18 cellular contexts compared by ENCODE assay signal in genomic region chr16:30666681-30667080, GRCh38. TPM values are rescaled to one million over a fixed set of nuclear protein-coding genes. Genes with fewer than 3 reads are reported as not detected.
DNase-seq lines count a peak whose midpoint lies in the region; ATAC-seq and TF ChIP-seq lines count a peak whose summit lies in the region.
"Had no signal": no experiment of that assay in that cellular context is flagged by ENCODE, and none has a peak within 500 bp of the region (broad histone marks: within the 10 kb centered on the region; RNA-seq: fewer than 3 reads in every experiment).

No MANE protein-coding gene starts in this region.

- no peaks in the 10 kb centered on the region for H3K27me3 Mint-ChIP-seq in activated T-cell treated with anti-CD3 and anti-CD28 coated beads, Interleukin-2, amount 50 U/mL, for 24 hours
- H3K27me3 Mint-ChIP-seq in HFFc6 (ENCODE audit: insufficient read depth) = no peaks in the 10 kb centered on the region; the same call in 1 of the 2 replicates
- no peaks in the 10 kb centered on the region for H3K27me3 Mint-ChIP-seq in dendritic cell treated with granulocyte-macrophage colony-stimulating factor and Interleukin-4, amounts not matched to agents 40 ng/mL and 50 ng/mL, for 4 days
- H3K27me3 Mint-ChIP-seq: IgD-negative memory B cell had no signal

- peaks cover 20% of the 10 kb centered on the region for H3K4me1 ChIP-seq in psoas muscle

- WGBS in psoas muscle, 3 donors = 76 to 86% (median 78%) methylated on average over 7 of the region's 7 CpGs

- no peak overlapping the region for H3K4me3 ChIP-seq in psoas muscle
- H3K4me3 ChIP-seq: BLaER1 treated with 17β-estradiol and CSF1 and Interleukin-3, amounts not matched to agents 10 nM and 100 nM had no signal

- H3K4me3 Mint-ChIP-seq in activated T-cell treated with anti-CD3 and anti-CD28 coated beads, Interleukin-2, amount 50 U/mL, for 24 hours = no peak overlapping the region
- no peak overlapping the region for H3K4me3 Mint-ChIP-seq in HFFc6
- no peak overlapping the region for H3K4me3 Mint-ChIP-seq in dendritic cell treated with granulocyte-macrophage colony-stimulating factor and Interleukin-4, amounts not matched to agents 40 ng/mL and 50 ng/mL, for 4 days
- H3K4me3 Mint-ChIP-seq: H9, IgD-negative memory B cell had no signal

- no peaks in the 10 kb centered on the region for H3K27me3 ChIP-seq in psoas muscle (ENCODE audit: insufficient read depth in 3 of 3, low read length in 2 of 3)
- H3K27me3 ChIP-seq: BLaER1 treated with 17β-estradiol and CSF1 and Interleukin-3, amounts not matched to agents 10 nM and 100 nM had no signal

- H3K9me3 ChIP-seq in psoas muscle = no peaks in the 10 kb centered on the region
- H3K9me3 ChIP-seq: BLaER1 treated with 17β-estradiol and CSF1 and Interleukin-3, amounts not matched to agents 10 nM and 100 nM had no signal

- no peak for DNase-seq in activated T-cell treated with anti-CD3 and anti-CD28 coated beads, Interleukin-2, amount 50 U/mL, for 24 hours
- DNase-seq in activated T-cell treated with anti-CD3 and anti-CD28 coated beads, Interleukin-2, amount 50 U/mL, for 48 hours = no peak
- DNase-seq in HFFc6 = no peak
- DNase-seq in psoas muscle = no peak
- no peak for DNase-seq in dedifferentiated amniotic fluid mesenchymal stem cell (ENCODE audit: extremely low spot score)
- no peak for DNase-seq in effector CD4-positive, alpha-beta T cell
- DNase-seq: DMS 273 treated with DMSO at 0.1 percent for 48 hours, H9, Kasumi-1, NCI-H1105 treated with DMSO at 0.1 percent for 48 hours, NCI-H1694 treated with DMSO at 0.1 percent for 48 hours, NCI-H2107, NCI-H2227 treated with DMSO at 0.1 percent for 48 hours, NCI-H524 had no signal

- no peak for ATAC-seq in psoas muscle
- ATAC-seq in GM19463 (IDR thresholded peaks at IDR 0.05; ENCODE audit: unreplicated experiment) = no peak

- intact Hi-C loops in dendritic cell treated with granulocyte-macrophage colony-stimulating factor and Interleukin-4, amounts not matched to agents 40 ng/mL and 50 ng/mL, for 4 days (cut with micrococcal nuclease) = no loop called here
- intact Hi-C loops in psoas muscle (cut with DNase I) = no loop called here

- H3K4me1 Mint-ChIP-seq in activated T-cell treated with anti-CD3 and anti-CD28 coated beads, Interleukin-2, amount 50 U/mL, for 24 hours (ENCODE audit: low read depth) = peaks cover 25% of the 10 kb centered on the region
- H3K4me1 Mint-ChIP-seq in HFFc6 (ENCODE audit: low read depth) = peaks cover 24% of the 10 kb centered on the region
- H3K4me1 Mint-ChIP-seq in dendritic cell treated with granulocyte-macrophage colony-stimulating factor and Interleukin-4, amounts not matched to agents 40 ng/mL and 50 ng/mL, for 4 days (ENCODE audit: low read depth) = peaks cover 47% of the 10 kb centered on the region
- H3K4me1 Mint-ChIP-seq: H9 had no signal

- no peaks in the 10 kb centered on the region for H3K9me3 Mint-ChIP-seq in activated T-cell treated with anti-CD3 and anti-CD28 coated beads, Interleukin-2, amount 50 U/mL, for 24 hours
- no peaks in the 10 kb centered on the region for H3K9me3 Mint-ChIP-seq in HFFc6
- no peaks in the 10 kb centered on the region for H3K9me3 Mint-ChIP-seq in dendritic cell treated with granulocyte-macrophage colony-stimulating factor and Interleukin-4, amounts not matched to agents 40 ng/mL and 50 ng/mL, for 4 days
- H3K9me3 Mint-ChIP-seq: H9, IgD-negative memory B cell had no signal

- TF ChIP-seq CTCF in HFFc6 (IDR thresholded peaks at IDR 0.05) = no peak
- no peak for TF ChIP-seq CTCF in psoas muscle (IDR thresholded peaks at IDR 0.05)

- H3K27ac Mint-ChIP-seq in activated T-cell treated with anti-CD3 and anti-CD28 coated beads, Interleukin-2, amount 50 U/mL, for 24 hours = peak overlapping the region; percentile 64
- H3K27ac Mint-ChIP-seq in HFFc6 = peak overlapping the region; percentile 65; the same call in 1 of the 2 replicates
- peak overlapping the region; percentile 50 for H3K27ac Mint-ChIP-seq in dendritic cell treated with granulocyte-macrophage colony-stimulating factor and Interleukin-4, amounts not matched to agents 40 ng/mL and 50 ng/mL, for 4 days
- H3K27ac Mint-ChIP-seq: H9 had no signal

- peaks cover 87% of the 10 kb centered on the region for H3K36me3 Mint-ChIP-seq in activated T-cell treated with anti-CD3 and anti-CD28 coated beads, Interleukin-2, amount 50 U/mL, for 24 hours (ENCODE audit: low read depth)
- peaks cover 32% of the 10 kb centered on the region for H3K36me3 Mint-ChIP-seq in HFFc6 (ENCODE audit: low read depth)
- H3K36me3 Mint-ChIP-seq in dendritic cell treated with granulocyte-macrophage colony-stimulating factor and Interleukin-4, amounts not matched to agents 40 ng/mL and 50 ng/mL, for 4 days (ENCODE audit: low read depth) = peaks cover 96% of the 10 kb centered on the region
- H3K36me3 Mint-ChIP-seq: IgD-negative memory B cell had no signal

- H3K36me3 ChIP-seq in psoas muscle (ENCODE audit: insufficient read depth in 1 of 2, low read depth in 1 of 2) = peaks cover 31 to 92% of the 10 kb centered on the region in 2 donors

- peak overlapping the region; percentile 30 for H3K27ac ChIP-seq in psoas muscle

RNA-seq across cellular contexts. Expression of gene FBRS, which starts 8.4 kb away (rescaled TPM):
- total RNA-seq in HFFc6 (2021; fragmentation: NEBNext Ultra II Directional; extraction: Animal tissue kit (Norgen Biotek cat#: 25700)) = 10 to 100 TPM; 54.1 to 72.1 (median 64.5) TPM
- total RNA-seq in psoas muscle = 10 to 100 TPM; 31.2 to 58.5 (median 38.6) TPM
- 10 to 100 TPM; 24.8 to 35.5 (median 29.3) TPM for polyA plus RNA-seq in psoas muscle

RNA-seq across cellular contexts. Expression of gene PRR14, which starts 15.9 kb away (rescaled TPM):
- 10 to 100 TPM; 26.8 to 34.6 (median 29.8) TPM for total RNA-seq in HFFc6 (2021; fragmentation: NEBNext Ultra II Directional; extraction: Animal tissue kit (Norgen Biotek cat#: 25700))
- 10 to 100 TPM; 13.4 to 26.4 (median 15.9) TPM for total RNA-seq in psoas muscle
- polyA plus RNA-seq in psoas muscle = 10 to 100 TPM; 23.8 to 26.8 (median 25.5) TPM

RNA-seq across cellular contexts. Expression of gene SRCAP, which starts 32.3 kb away (rescaled TPM):
- 10 to 100 TPM; 43.4 to 48.1 (median 45.9) TPM for total RNA-seq in HFFc6 (2021; fragmentation: NEBNext Ultra II Directional; extraction: Animal tissue kit (Norgen Biotek cat#: 25700))
- total RNA-seq in psoas muscle = 10 to 100 TPM; 37.8 to 50.1 (median 45.2) TPM
- 10 to 100 TPM in 1 of 3 donors, 1 to 10 TPM in 2; 4.4 to 32.7 (median 4.5) TPM for polyA plus RNA-seq in psoas muscle

RNA-seq across cellular contexts. Expression of gene ZNF689, which starts 56.5 kb away (rescaled TPM):
- 1 to 10 TPM; 6.9 to 8.7 (median 7.5) TPM for total RNA-seq in HFFc6 (2021; fragmentation: NEBNext Ultra II Directional; extraction: Animal tissue kit (Norgen Biotek cat#: 25700))
- total RNA-seq in psoas muscle = 1 to 10 TPM; 3.4 to 9.6 (median 5.8) TPM
- 1 to 10 TPM; 3.6 to 6.1 (median 5.4) TPM for polyA plus RNA-seq in psoas muscle
